Comparison of ENCODE assay signal across 1 cellular context in the genomic region with DNA sequence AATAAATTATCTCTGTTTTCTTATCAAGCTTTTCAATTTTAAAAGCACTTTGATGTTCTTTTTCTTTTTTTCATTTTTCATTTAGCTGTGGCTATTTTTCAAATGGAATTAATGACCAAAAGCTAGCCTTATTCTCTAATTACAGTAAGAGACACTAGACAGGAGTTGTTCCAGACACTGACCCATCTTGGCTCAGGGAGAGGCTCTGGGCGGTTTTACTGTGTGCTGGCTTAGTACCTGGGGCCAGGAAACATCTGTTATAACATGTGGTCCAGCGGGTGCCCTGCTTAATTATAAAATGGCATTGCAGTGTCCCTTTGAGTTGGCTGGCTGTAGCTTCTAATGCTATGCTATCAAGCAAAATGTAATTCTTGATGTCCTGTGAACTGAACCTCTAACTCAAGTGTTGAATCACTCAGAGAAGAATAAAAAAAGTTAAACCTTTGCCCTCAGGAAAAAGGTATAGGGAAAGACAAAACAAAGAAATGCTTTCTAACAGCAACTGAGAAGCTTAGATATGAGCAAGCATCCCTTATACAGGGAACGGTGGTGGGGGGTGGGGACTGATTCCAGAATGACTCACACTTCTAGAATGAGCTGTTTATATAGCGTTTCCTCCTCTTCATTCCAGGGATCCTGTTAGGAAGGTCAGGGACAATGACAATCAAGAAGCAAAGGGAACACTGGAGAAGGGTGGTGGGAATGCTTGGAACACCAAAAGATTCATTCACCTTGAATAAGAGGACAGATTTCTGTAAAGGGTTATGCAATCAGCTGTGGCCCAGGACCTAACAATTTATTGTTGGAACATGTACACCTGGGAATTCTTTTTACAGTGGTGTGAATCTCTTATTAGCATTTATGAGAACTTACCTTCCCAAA.
TF ChIP-seq lines count a peak whose summit lies in the region.

No MANE protein-coding gene starts in this region.

TF ChIP-seq in SK-N-SH, 30 proteins besides CTCF, POLR2A, EP300 and RAD21 (continued from another document):
- no peak for TF ChIP-seq USF1 (IDR thresholded peaks at IDR 0.05; ENCODE audit: borderline replicate concordance, low read depth)
- TF ChIP-seq MEF2A (IDR thresholded peaks at IDR 0.05; ENCODE audit: borderline replicate concordance, low read depth) = no peak
- peak; percentile 60; the same call in 1 of the 2 replicates for TF ChIP-seq NFIC (IDR thresholded peaks at IDR 0.05; ENCODE audit: borderline replicate concordance)
- TF ChIP-seq NRF1 (IDR thresholded peaks at IDR 0.05; ENCODE audit: low read depth, low read length) = no peak
- TF ChIP-seq, protein P1, sequence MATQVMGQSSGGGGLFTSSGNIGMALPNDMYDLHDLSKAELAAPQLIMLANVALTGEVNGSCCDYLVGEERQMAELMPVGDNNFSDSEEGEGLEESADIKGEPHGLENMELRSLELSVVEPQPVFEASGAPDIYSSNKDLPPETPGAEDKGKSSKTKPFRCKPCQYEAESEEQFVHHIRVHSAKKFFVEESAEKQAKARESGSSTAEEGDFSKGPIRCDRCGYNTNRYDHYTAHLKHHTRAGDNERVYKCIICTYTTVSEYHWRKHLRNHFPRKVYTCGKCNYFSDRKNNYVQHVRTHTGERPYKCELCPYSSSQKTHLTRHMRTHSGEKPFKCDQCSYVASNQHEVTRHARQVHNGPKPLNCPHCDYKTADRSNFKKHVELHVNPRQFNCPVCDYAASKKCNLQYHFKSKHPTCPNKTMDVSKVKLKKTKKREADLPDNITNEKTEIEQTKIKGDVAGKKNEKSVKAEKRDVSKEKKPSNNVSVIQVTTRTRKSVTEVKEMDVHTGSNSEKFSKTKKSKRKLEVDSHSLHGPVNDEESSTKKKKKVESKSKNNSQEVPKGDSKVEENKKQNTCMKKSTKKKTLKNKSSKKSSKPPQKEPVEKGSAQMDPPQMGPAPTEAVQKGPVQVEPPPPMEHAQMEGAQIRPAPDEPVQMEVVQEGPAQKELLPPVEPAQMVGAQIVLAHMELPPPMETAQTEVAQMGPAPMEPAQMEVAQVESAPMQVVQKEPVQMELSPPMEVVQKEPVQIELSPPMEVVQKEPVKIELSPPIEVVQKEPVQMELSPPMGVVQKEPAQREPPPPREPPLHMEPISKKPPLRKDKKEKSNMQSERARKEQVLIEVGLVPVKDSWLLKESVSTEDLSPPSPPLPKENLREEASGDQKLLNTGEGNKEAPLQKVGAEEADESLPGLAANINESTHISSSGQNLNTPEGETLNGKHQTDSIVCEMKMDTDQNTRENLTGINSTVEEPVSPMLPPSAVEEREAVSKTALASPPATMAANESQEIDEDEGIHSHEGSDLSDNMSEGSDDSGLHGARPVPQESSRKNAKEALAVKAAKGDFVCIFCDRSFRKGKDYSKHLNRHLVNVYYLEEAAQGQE (IDR thresholded peaks at IDR 0.05; ENCODE audit: low read depth, low read length) = peak; percentile 54; the same call in 1 of the 2 replicates
- TF ChIP-seq POLR2AphosphoS5 (IDR thresholded peaks at IDR 0.05; ENCODE audit: low read depth, low read length) = 0 out of 2 replicates have a peak, but pooled peaks have one; percentile 19
- TF ChIP-seq EZH2phosphoT487 (IDR thresholded peaks at IDR 0.05; ENCODE audit: borderline replicate concordance, low read depth) = no peak
- TF ChIP-seq RXRA (IDR thresholded peaks at IDR 0.05; ENCODE audit: borderline replicate concordance, low read depth) = peak; percentile 74; the same call in 1 of the 2 replicates
- TF ChIP-seq, protein P2, sequence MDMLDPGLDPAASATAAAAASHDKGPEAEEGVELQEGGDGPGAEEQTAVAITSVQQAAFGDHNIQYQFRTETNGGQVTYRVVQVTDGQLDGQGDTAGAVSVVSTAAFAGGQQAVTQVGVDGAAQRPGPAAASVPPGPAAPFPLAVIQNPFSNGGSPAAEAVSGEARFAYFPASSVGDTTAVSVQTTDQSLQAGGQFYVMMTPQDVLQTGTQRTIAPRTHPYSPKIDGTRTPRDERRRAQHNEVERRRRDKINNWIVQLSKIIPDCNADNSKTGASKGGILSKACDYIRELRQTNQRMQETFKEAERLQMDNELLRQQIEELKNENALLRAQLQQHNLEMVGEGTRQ (IDR thresholded peaks at IDR 0.05; ENCODE audit: borderline replicate concordance, low read depth, low read length) = no peak
- no peak for TF ChIP-seq SMC3 (IDR thresholded peaks at IDR 0.05; ENCODE audit: low read depth, low read length)
- peak; percentile 43; the same call in 1 of the 2 replicates for TF ChIP-seq FOXJ3 (CRISPR knock-in tag; IDR thresholded peaks at IDR 0.05)
- peak; percentile 51; the same call in 1 of the 2 replicates for TF ChIP-seq GATA2 (CRISPR knock-in tag; IDR thresholded peaks at IDR 0.05)
- no peak for TF ChIP-seq ELF1 (IDR thresholded peaks at IDR 0.05)
- peak; percentile 37 for TF ChIP-seq CHD2 (IDR thresholded peaks at IDR 0.05; ENCODE audit: low read length, partially characterized antibody)
- TF ChIP-seq FOXM1 (IDR thresholded peaks at IDR 0.05; ENCODE audit: low read depth) = no peak
- TF ChIP-seq ZBTB33 (IDR thresholded peaks at IDR 0.05; ENCODE audit: borderline replicate concordance, low read depth) = no peak
- TF ChIP-seq, protein P3, sequence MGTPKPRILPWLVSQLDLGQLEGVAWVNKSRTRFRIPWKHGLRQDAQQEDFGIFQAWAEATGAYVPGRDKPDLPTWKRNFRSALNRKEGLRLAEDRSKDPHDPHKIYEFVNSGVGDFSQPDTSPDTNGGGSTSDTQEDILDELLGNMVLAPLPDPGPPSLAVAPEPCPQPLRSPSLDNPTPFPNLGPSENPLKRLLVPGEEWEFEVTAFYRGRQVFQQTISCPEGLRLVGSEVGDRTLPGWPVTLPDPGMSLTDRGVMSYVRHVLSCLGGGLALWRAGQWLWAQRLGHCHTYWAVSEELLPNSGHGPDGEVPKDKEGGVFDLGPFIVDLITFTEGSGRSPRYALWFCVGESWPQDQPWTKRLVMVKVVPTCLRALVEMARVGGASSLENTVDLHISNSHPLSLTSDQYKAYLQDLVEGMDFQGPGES (IDR thresholded peaks at IDR 0.05; ENCODE audit: low read depth, low read length) = no peak
- peak; percentile 92 for TF ChIP-seq FOSL2 (IDR thresholded peaks at IDR 0.05; ENCODE audit: borderline replicate concordance, low read depth)
- peak; percentile 54; the same call in 1 of the 2 replicates for TF ChIP-seq MXI1 (IDR thresholded peaks at IDR 0.05; ENCODE audit: low read depth, low read length)
- TF ChIP-seq TAF1 (IDR thresholded peaks at IDR 0.05; ENCODE audit: borderline replicate concordance, low read depth, low read length) = no peak
